ENCODE assay signal across 1 cellular context in genomic region chr15:99732268-99732641, GRCh38.
TF ChIP-seq lines count a peak whose summit lies in the region.

No MANE protein-coding gene starts in this region.

TF ChIP-seq in K562, 482 proteins besides CTCF, POLR2A, EP300 and RAD21 (continued from another document):
- peak; percentile 31; the same call in 1 of the 2 replicates for TF ChIP-seq ZBTB33 (CRISPR knock-in tag; IDR thresholded peaks at IDR 0.05)
TF ChIP-seq in K562: peak in this region for 2.
